8 cellular contexts compared by ENCODE assay signal in the genomic region with DNA sequence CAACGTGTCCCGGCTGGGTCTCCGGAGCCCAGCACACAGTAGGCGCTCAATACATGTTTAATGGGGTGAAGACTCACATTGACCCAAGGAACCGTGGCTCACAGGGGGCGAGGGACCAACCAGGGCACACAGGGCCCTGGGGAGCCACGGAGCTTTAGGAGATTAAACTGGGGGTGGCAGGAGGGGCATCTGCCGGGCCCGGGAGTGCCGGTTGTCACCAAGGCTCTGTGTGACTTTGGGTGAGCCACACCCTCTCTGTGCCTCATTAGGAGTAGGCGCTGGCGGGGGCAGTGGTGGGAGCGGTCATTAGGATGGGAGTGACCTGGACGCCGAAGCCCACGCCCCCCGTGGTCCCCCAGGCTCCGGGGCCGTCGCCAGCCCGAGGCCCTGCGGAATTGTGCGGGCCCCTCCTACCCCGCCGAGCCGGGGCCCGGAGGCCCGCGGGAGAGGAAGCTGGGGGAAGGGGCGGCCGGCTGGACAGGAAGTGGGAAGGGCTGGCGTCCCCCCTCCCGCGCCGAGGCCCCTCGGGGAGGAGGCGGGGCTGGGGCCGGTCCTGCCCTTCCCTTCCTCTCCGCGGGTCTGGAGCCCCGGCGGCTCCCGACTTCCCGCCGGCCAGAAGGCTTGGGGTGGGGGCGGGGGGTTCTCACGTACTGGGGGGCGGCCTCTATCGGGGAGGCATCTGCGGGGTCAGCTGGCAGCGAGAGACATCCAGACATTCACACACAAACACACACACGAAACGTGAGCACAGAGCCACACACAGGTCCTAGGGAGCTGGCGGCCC. TPM values are rescaled to one million over a fixed set of nuclear protein-coding genes. Genes with fewer than 3 reads are reported as not detected.
DNase-seq lines count a peak whose midpoint lies in the region; FAIRE-seq and TF ChIP-seq lines count a peak whose summit lies in the region.

No MANE protein-coding gene starts in this region.

- H3K27me3 Mint-ChIP-seq in activated naive CD8-positive, alpha-beta T cell treated with anti-CD3 and anti-CD28 coated beads for 36 hours: peaks cover 44% of the 10 kb centered on the region
- no peaks in the 10 kb centered on the region for H3K27me3 Mint-ChIP-seq in osteocyte (ENCODE audit: unreplicated experiment)

- no peaks in the 10 kb centered on the region for H3K27me3 ChIP-seq in BJ (ENCODE audit: control insufficient read depth, insufficient read depth, low read length)

- peaks cover 62% of the 10 kb centered on the region for H3K4me1 Mint-ChIP-seq in activated naive CD8-positive, alpha-beta T cell treated with anti-CD3 and anti-CD28 coated beads for 36 hours
- H3K4me1 Mint-ChIP-seq in osteocyte (ENCODE audit: unreplicated experiment): peaks cover 69% of the 10 kb centered on the region

- H3K36me3 ChIP-seq in BJ (ENCODE audit: control insufficient read depth, insufficient read depth, low read length): peaks cover 1% of the 10 kb centered on the region; the same call in 1 of the 2 replicates

- H3K27ac Mint-ChIP-seq in activated naive CD8-positive, alpha-beta T cell treated with anti-CD3 and anti-CD28 coated beads for 36 hours: peak overlapping the region; percentile 85
- peak overlapping the region; percentile 100 for H3K27ac Mint-ChIP-seq in osteocyte (ENCODE audit: unreplicated experiment)

- DNase-seq in BJ (ENCODE audit: low read depth) (no peak), GM18507 (ENCODE audit: extremely low spot score, insufficient read length, low read depth) (no peak), NCI-H82 (lab: John Stamatoyannopoulos, UW) (peak; percentile 97), cardiac septum (ENCODE audit: low spot score) (peak; percentile 92), osteocyte (ENCODE audit: extremely low spot score, unreplicated experiment) (peak; percentile 95), pons (ENCODE audit: low spot score) (no peak)
- no peak for DNase-seq in activated naive CD8-positive, alpha-beta T cell treated with anti-CD3 and anti-CD28 coated beads for 36 hours
- DNase-seq in effector CD8-positive, alpha-beta T cell (lab: John Stamatoyannopoulos, UW): no peak

- POLR2A ChIA-PET in BJ (lab: Charles Lee): interaction anchor here (0.6 to 0.8 kb wide), 4 partner anchors 83 to 352 kb away, joined by 3 read pairs; no protein-coding TSS in a partner anchor

- H3K36me3 Mint-ChIP-seq in activated naive CD8-positive, alpha-beta T cell treated with anti-CD3 and anti-CD28 coated beads for 36 hours: peaks cover 10% of the 10 kb centered on the region
- H3K36me3 Mint-ChIP-seq in osteocyte (ENCODE audit: unreplicated experiment): no peaks in the 10 kb centered on the region

- H3K9me3 Mint-ChIP-seq in activated naive CD8-positive, alpha-beta T cell treated with anti-CD3 and anti-CD28 coated beads for 36 hours: no peaks in the 10 kb centered on the region
- H3K9me3 Mint-ChIP-seq in osteocyte (ENCODE audit: unreplicated experiment): no peaks in the 10 kb centered on the region

- peak; percentile 29 for FAIRE-seq in GM18507 (lab: Jason Lieb, UNC)

- peak overlapping the region; percentile 73 for H3K4me3 Mint-ChIP-seq in activated naive CD8-positive, alpha-beta T cell treated with anti-CD3 and anti-CD28 coated beads for 36 hours
- peak overlapping the region; percentile 73 for H3K4me3 Mint-ChIP-seq in osteocyte (ENCODE audit: unreplicated experiment)

- intact Hi-C loops in cardiac septum (cut with DNase I): loop anchor here (5.0 to 10.0 kb wide), 3 partner anchors 40 to 213 kb away; partner anchors contain the start of gene RAB3A

- TF ChIP-seq CTCF in BJ (IDR thresholded peaks at IDR 0.05; ENCODE audit: insufficient read depth, low read depth, low read length) (no peak), osteocyte (IDR thresholded peaks at IDR 0.05) (no peak)

- CTCF ChIA-PET in BJ (lab: Yijun Ruan, JAX): interaction anchor here (0.7 to 12.0 kb wide), 9 partner anchors 11 to 171 kb away, joined by 3 to 101 read pairs (median 5); partner anchors contain the start of genes GDF15 and REX1BD

- peak overlapping the region; percentile 35 for H3K4me3 ChIP-seq in BJ (ENCODE audit: low read depth, low read length)

RNA-seq across cellular contexts. Expression of gene SSBP4, which starts 1.8 kb away (rescaled TPM):
- 16.3 and 24.1 TPM in 2 replicates for polyA plus RNA-seq in BJ (2011; rRNA removed)
- 15.0 and 30.3 TPM in 2 replicates for polyA minus RNA-seq in BJ (2011; rRNA and poly(A)+ RNA removed)
- 100 to 1,000 TPM in 1 of 2 experiments, 10 to 100 TPM in 1; 96.1 to 101 TPM for total RNA-seq in activated naive CD8-positive, alpha-beta T cell treated with anti-CD3 and anti-CD28 coated beads for 36 hours
- total RNA-seq in cardiac septum (47.4 TPM), osteocyte (82.9 and 102 TPM in 2 replicates)

RNA-seq across cellular contexts. Expression of gene LRRC25, which starts 20.0 kb away (rescaled TPM):
- polyA plus RNA-seq in BJ (2011; rRNA removed): 0.06 TPM in 1 of 2 replicates, not detected in the other
- polyA minus RNA-seq in BJ (2011; rRNA and poly(A)+ RNA removed): not detected in 2 replicates
- not detected for total RNA-seq in activated naive CD8-positive, alpha-beta T cell treated with anti-CD3 and anti-CD28 coated beads for 36 hours
- total RNA-seq in cardiac septum (2.5 TPM), osteocyte (0.16 TPM in 1 of 2 replicates, not detected in the other)

RNA-seq across cellular contexts. Expression of gene ISYNA1, which starts 20.5 kb away (rescaled TPM):
- polyA plus RNA-seq in BJ (2011; rRNA removed): 13.5 and 27.0 TPM in 2 replicates
- 12.2 and 16.5 TPM in 2 replicates for polyA minus RNA-seq in BJ (2011; rRNA and poly(A)+ RNA removed)
- 10 to 100 TPM; 29.6 to 32.7 TPM for total RNA-seq in activated naive CD8-positive, alpha-beta T cell treated with anti-CD3 and anti-CD28 coated beads for 36 hours
- total RNA-seq in cardiac septum: 32.9 TPM
- 159 and 178 TPM in 2 replicates for total RNA-seq in osteocyte

RNA-seq across cellular contexts. Expression of gene GDF15, which starts 31.5 kb away (rescaled TPM):
- 19.0 and 30.8 TPM in 2 replicates for polyA plus RNA-seq in BJ (2011; rRNA removed)
- polyA minus RNA-seq in BJ (2011; rRNA and poly(A)+ RNA removed): 8.3 and 8.4 TPM in 2 replicates
- not detected for total RNA-seq in activated naive CD8-positive, alpha-beta T cell treated with anti-CD3 and anti-CD28 coated beads for 36 hours
- total RNA-seq in cardiac septum (4.3 TPM), osteocyte (41.9 and 47.9 TPM in 2 replicates)

Comparison
In these comparisons a context has a peak if more than half of its experiments do, and no peak if none do; other contexts are left out.
1. DNase-seq: peak in NCI-H82 (single experiment), cardiac septum (single experiment) and osteocyte (single experiment); none in BJ (single experiment), GM18507 (single experiment), activated naive CD8-positive, alpha-beta T cell treated with anti-CD3 and anti-CD28 coated beads for 36 hours (single experiment), pons (single experiment) and effector CD8-positive, alpha-beta T cell (single experiment).